Comparison of ENCODE assay signal across 11 cellular contexts in the genomic region with DNA sequence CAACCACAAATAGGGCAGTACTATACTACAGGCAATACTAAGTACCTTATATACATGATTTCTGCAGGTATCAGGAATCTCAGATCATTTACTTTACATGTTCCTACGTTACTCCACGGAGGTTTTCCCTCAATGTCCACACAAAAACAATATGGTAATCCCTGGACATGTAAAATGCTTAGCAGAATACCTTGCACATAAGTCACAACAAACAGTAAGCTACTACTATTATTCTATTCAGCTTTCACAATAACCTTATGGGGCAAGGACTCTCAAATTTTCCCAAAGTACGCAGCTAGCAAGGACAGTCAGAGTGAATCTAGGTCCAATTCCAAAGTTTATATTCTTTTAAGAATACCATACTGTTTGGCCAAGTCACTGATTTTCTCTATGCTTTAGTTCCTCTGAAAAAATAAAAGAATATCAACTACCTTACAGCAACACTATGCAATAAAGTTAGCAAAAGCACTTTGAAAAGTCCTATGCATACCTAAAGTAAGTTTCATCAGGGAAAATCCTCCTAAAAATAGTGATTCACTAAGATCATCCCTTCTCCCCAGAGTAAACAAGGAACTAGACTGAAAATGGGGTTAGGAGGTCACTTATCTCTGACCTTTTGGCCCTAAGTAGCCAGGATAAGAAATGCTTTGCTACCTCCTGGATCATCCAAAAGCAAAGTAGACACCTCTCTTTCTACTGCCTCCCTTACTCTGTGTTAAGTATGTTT.
A peak's percentile ranks its signal among the peaks of the same experiment; 100 is the strongest.
DNase-seq lines count a peak whose midpoint lies in the region; ATAC-seq and TF ChIP-seq lines count a peak whose summit lies in the region.
"Had no signal": no experiment of that assay in that cellular context is flagged by ENCODE, and none has a peak within 500 bp of the region (broad histone marks: within the 10 kb centered on the region; RNA-seq: fewer than 3 reads in every experiment).

No MANE protein-coding gene starts in this region.

- H3K27ac ChIP-seq in RWPE2 (ENCODE audit: poor library complexity, severe bottlenecking): peak overlapping the region; percentile 96

- DNase-seq in CD1c-positive myeloid dendritic cell (ENCODE audit: extremely low spot score): peak; percentile 40
- DNase-seq in RWPE2 (ENCODE audit: low spot score): no peak
- peak; percentile 54 for DNase-seq in epithelial cell of esophagus (ENCODE audit: low read depth)
- DNase-seq in omental fat pad (ENCODE audit: low spot score): no peak
- no peak for DNase-seq in stimulated activated CD4-positive, alpha-beta T cell treated with anti-CD3 and anti-CD28 coated beads, Interleukin-2, amount 100 ng/mL, for 24 hours
- no peak for DNase-seq in hepatic stellate cell (ENCODE audit: low spot score)
- no peak for DNase-seq in activated naive CD4-positive, alpha-beta T cell treated with anti-CD3 and anti-CD28 coated beads, Interleukin-2, amount 50 U/mL, for 72 hours (ENCODE audit: low spot score in 2 of 2)
- no peak for DNase-seq in COLO668 (lab: John Stamatoyannopoulos, UW; ENCODE audit: unreplicated experiment)
- DNase-seq: CD4-positive, CD25-positive, alpha-beta regulatory T cell; NCI-H510A had no signal

- H3K36me3 Mint-ChIP-seq in activated naive CD4-positive, alpha-beta T cell treated with anti-CD3 and anti-CD28 coated beads, Interleukin-2, amount 50 U/mL, for 72 hours: peaks cover 0 to 13% of the 10 kb centered on the region in 2 donors

- H3K27me3 ChIP-seq in RWPE2 (ENCODE audit: insufficient read depth, poor library complexity, severe bottlenecking): no peaks in the 10 kb centered on the region

- TF ChIP-seq CTCF in RWPE2 (IDR thresholded peaks at IDR 0.05; ENCODE audit: poor library complexity, severe bottlenecking) (no peak), epithelial cell of esophagus (IDR thresholded peaks at IDR 0.05; ENCODE audit: insufficient read depth, low read depth, low read length, missing control alignments) (no peak), omental fat pad (IDR thresholded peaks at IDR 0.05) (no peak)

- peaks cover 40% of the 10 kb centered on the region for H3K36me3 ChIP-seq in RWPE2 (ENCODE audit: low read depth)

- no peaks in the 10 kb centered on the region for H3K9me3 ChIP-seq in RWPE2 (ENCODE audit: severe bottlenecking)

- no peak overlapping the region for H3K27ac Mint-ChIP-seq in activated naive CD4-positive, alpha-beta T cell treated with anti-CD3 and anti-CD28 coated beads, Interleukin-2, amount 50 U/mL, for 72 hours
- H3K27ac Mint-ChIP-seq: stimulated activated naive CD8-positive, alpha-beta T cell treated with anti-CD3 and anti-CD28 coated beads, Interleukin-15, Interleukin-2, amounts not matched to agents 100 ng/mL and 50 ng/mL, for 24 hours had no signal

- no peak overlapping the region for H3K4me3 ChIP-seq in RWPE2 (ENCODE audit: severe bottlenecking)
- no peak overlapping the region for H3K4me3 ChIP-seq in epithelial cell of esophagus (ENCODE audit: low read length)

- ATAC-seq in RWPE2 (ENCODE audit: low read depth): peak; percentile 17; the same call in 1 of the 3 replicates
- ATAC-seq in omental fat pad (ENCODE audit: low FRiP score): peak; percentile 56
- ATAC-seq in activated naive CD4-positive, alpha-beta T cell treated with anti-CD3 and anti-CD28 coated beads, Interleukin-2, amount 50 U/mL, for 72 hours: no peak

- H3K9me3 Mint-ChIP-seq in activated naive CD4-positive, alpha-beta T cell treated with anti-CD3 and anti-CD28 coated beads, Interleukin-2, amount 50 U/mL, for 72 hours: no peaks in the 10 kb centered on the region
- H3K9me3 Mint-ChIP-seq: CD4-positive, CD25-positive, alpha-beta regulatory T cell; stimulated activated naive CD8-positive, alpha-beta T cell treated with anti-CD3 and anti-CD28 coated beads, Interleukin-15, Interleukin-2, amounts not matched to agents 100 ng/mL and 50 ng/mL, for 24 hours had no signal

- peaks cover 48% of the 10 kb centered on the region for H3K4me1 ChIP-seq in RWPE2 (ENCODE audit: insufficient read depth, poor library complexity, severe bottlenecking)

Comparison
In these comparisons a context has a peak if more than half of its experiments do, and no peak if none do; other contexts are left out.
1. DNase-seq: peak in CD1c-positive myeloid dendritic cell (single experiment) and epithelial cell of esophagus (single experiment); none in RWPE2 (single experiment), omental fat pad (single experiment), stimulated activated CD4-positive, alpha-beta T cell treated with anti-CD3 and anti-CD28 coated beads, Interleukin-2, amount 100 ng/mL, for 24 hours (0 of 2), hepatic stellate cell (single experiment), activated naive CD4-positive, alpha-beta T cell treated with anti-CD3 and anti-CD28 coated beads, Interleukin-2, amount 50 U/mL, for 72 hours (0 of 2) and COLO668 (single experiment).
2. ATAC-seq: peak in RWPE2 (single experiment) and omental fat pad (single experiment); none in activated naive CD4-positive, alpha-beta T cell treated with anti-CD3 and anti-CD28 coated beads, Interleukin-2, amount 50 U/mL, for 72 hours (0 of 2).